Comparison of ENCODE assay signal across 8 cellular contexts in genomic region chr1:181135815-181136737, GRCh38. TPM values are rescaled to one million over a fixed set of nuclear protein-coding genes. Genes with fewer than 3 reads are reported as not detected.
DNase-seq lines count a peak whose midpoint lies in the region; ATAC-seq, FAIRE-seq and TF ChIP-seq lines count a peak whose summit lies in the region.

No MANE protein-coding gene starts in this region.

- peak overlapping the region; percentile 100 for H4K91ac ChIP-seq in trophoblast cell (ENCODE audit: low read depth, low read length)

- TSS peak; percentile 85 for BruUV-seq in endothelial cell of umbilical vein (replicated peaks; lab: Mats Ljungman, UMichigan)

- H3K79me1 ChIP-seq in trophoblast cell (ENCODE audit: low read length) = peaks cover 18% of the 10 kb centered on the region

- no peak for TF ChIP-seq CTCF in Peyer's patch (IDR thresholded peaks at IDR 0.05)
- no peak for TF ChIP-seq CTCF in endothelial cell of umbilical vein (IDR thresholded peaks at IDR 0.05; ENCODE audit: extremely low read depth in 1 of 2, insufficient read depth in 1 of 2, low read depth in 1 of 2, low read length in 2 of 2)
- no peak for TF ChIP-seq CTCF in omental fat pad (IDR thresholded peaks at IDR 0.05)

- H3K18ac ChIP-seq in trophoblast cell (ENCODE audit: low read length) = peak overlapping the region; percentile 44

- no peak overlapping the region for H4K8ac ChIP-seq in trophoblast cell (ENCODE audit: low read depth, low read length)

- no CpG with 5 or more reads among the region's 12 CpGs for WGBS in trophoblast cell (ENCODE audit: extremely low coverage, insufficient coverage, insufficient read length)

- no peak for TF ChIP-seq POLR2A in Peyer's patch (IDR thresholded peaks at IDR 0.05)
- no peak for TF ChIP-seq POLR2A in endothelial cell of umbilical vein (IDR thresholded peaks at IDR 0.05; ENCODE audit: low read depth, low read length)

- no peak overlapping the region for H4K12ac ChIP-seq in trophoblast cell (ENCODE audit: low read depth, low read length)

- H2BK5ac ChIP-seq in trophoblast cell (ENCODE audit: low read depth, low read length, poor library complexity) = no peak overlapping the region

- POLR2A ChIA-PET in endothelial cell of umbilical vein (lab: Charles Lee) = interaction anchor here (0.6 to 2.2 kb wide), 7 partner anchors 17 to 152 kb away, joined by 3 to 25 read pairs (median 4); partner anchors contain the start of gene IER5

- H3K4me3 ChIP-seq in Peyer's patch (no peak overlapping the region), endothelial cell of umbilical vein (replicated peaks in 1 of 3; ENCODE audit: insufficient read depth in 1 of 3, low read depth in 1 of 3, low read length in 3 of 3) (no peak overlapping the region), trophoblast cell (ENCODE audit: low read depth, low read length) (no peak overlapping the region)

- H3K4ac ChIP-seq in trophoblast cell (ENCODE audit: low read depth, low read length) = peak overlapping the region; percentile 5

- H3K9ac ChIP-seq in endothelial cell of umbilical vein (replicated peaks; ENCODE audit: extremely low read depth, insufficient read depth, low read length) (peak overlapping the region; percentile 20), trophoblast cell (ENCODE audit: low read length) (no peak overlapping the region)

- CTCF ChIA-PET in endothelial cell of umbilical vein (lab: Charles Lee) = interaction anchor here (0.7 to 2.5 kb wide), 21 partner anchors 8 to 620 kb away, joined by 3 to 25 read pairs (median 5); no protein-coding TSS in a partner anchor

- H3K79me2 ChIP-seq in endothelial cell of umbilical vein (ENCODE audit: control insufficient read depth, insufficient read depth, low read length) (no peaks in the 10 kb centered on the region), trophoblast cell (ENCODE audit: control insufficient read depth, insufficient read depth, low read length, poor library complexity) (peaks cover 4% of the 10 kb centered on the region)

- H3K14ac ChIP-seq in trophoblast cell (ENCODE audit: low read length) = peak overlapping the region; percentile 1

- no peaks in the 10 kb centered on the region for H3K27me3 ChIP-seq in Peyer's patch
- H3K27me3 ChIP-seq in endothelial cell of umbilical vein (ENCODE audit: control insufficient read depth in 2 of 2, insufficient read depth in 2 of 2, low read length in 2 of 2) = no peaks in the 10 kb centered on the region
- H3K27me3 ChIP-seq in trophoblast cell (ENCODE audit: insufficient read depth, low read length) = no peaks in the 10 kb centered on the region

- ATAC-seq in omental fat pad (ENCODE audit: low FRiP score) = no peak

- H3K36me3 ChIP-seq in Peyer's patch (no peaks in the 10 kb centered on the region), endothelial cell of umbilical vein (ENCODE audit: control insufficient read depth in 2 of 2, extremely low read depth in 1 of 2, insufficient read depth in 2 of 2, low read length in 2 of 2) (no peaks in the 10 kb centered on the region), trophoblast cell (ENCODE audit: control insufficient read depth in 1 of 2, insufficient read depth in 2 of 2, low read length in 2 of 2) (no peaks in the 10 kb centered on the region)

- dilution Hi-C loops in endothelial cell of umbilical vein (cut with MboI; ENCODE audit: extremely low pct_ligation_motif_present, low sequenced_read_pairs) = no loop called here

- H2BK12ac ChIP-seq in trophoblast cell (ENCODE audit: low read length) = peak overlapping the region; percentile 23

- peak overlapping the region; percentile 15 for H3K4me2 ChIP-seq in endothelial cell of umbilical vein (ENCODE audit: insufficient read depth, low read length)
- H3K4me2 ChIP-seq in trophoblast cell (ENCODE audit: low read length) = no peak overlapping the region

- H2BK120ac ChIP-seq in trophoblast cell (ENCODE audit: insufficient read depth, low read length, poor library complexity) = peak overlapping the region; percentile 4

- no peaks in the 10 kb centered on the region for H4K20me1 ChIP-seq in endothelial cell of umbilical vein (replicated peaks; ENCODE audit: control insufficient read depth, extremely low read depth, insufficient read depth, low read length)

- no peaks in the 10 kb centered on the region for H3K9me1 ChIP-seq in endothelial cell of umbilical vein (replicated peaks; ENCODE audit: control insufficient read depth, extremely low read depth, insufficient read depth, low read length)

- intact Hi-C loops in endothelial cell of umbilical vein (cut with micrococcal nuclease) = loop anchor here (1.0 kb wide), 3 partner anchors 24 to 48 kb away; partner anchors contain the start of gene IER5

- H3K4me1 ChIP-seq in Peyer's patch = peaks cover 7 to 30% (median 19%) of the 10 kb centered on the region in 4 donors
- peaks cover 29% of the 10 kb centered on the region for H3K4me1 ChIP-seq in endothelial cell of umbilical vein (ENCODE audit: control insufficient read depth, extremely low read depth, insufficient read depth, low read length)
- H3K4me1 ChIP-seq in trophoblast cell (ENCODE audit: control insufficient read depth in 1 of 2, insufficient read depth in 2 of 2, low read length in 2 of 2) = peaks cover 15 to 23% of the 10 kb centered on the region in 2 experiments

- H3K23ac ChIP-seq in trophoblast cell (ENCODE audit: low read length) = no peak overlapping the region

- H2AFZ ChIP-seq in endothelial cell of umbilical vein (ENCODE audit: low read depth, low read length) = peak overlapping the region; percentile 89
- H2AFZ ChIP-seq in trophoblast cell (ENCODE audit: insufficient read depth, low read length, poor library complexity) = no peak overlapping the region

- H3K9me3 ChIP-seq in Peyer's patch (no peaks in the 10 kb centered on the region), endothelial cell of umbilical vein (replicated peaks; ENCODE audit: control insufficient read depth, insufficient read depth, low read length) (no peaks in the 10 kb centered on the region), trophoblast cell (ENCODE audit: insufficient read depth, low read depth, low read length) (peaks cover 3% of the 10 kb centered on the region)

- H3K27ac ChIP-seq in Peyer's patch (peak overlapping the region; percentile 26 to 79 (median 53)), endothelial cell of umbilical vein (ENCODE audit: insufficient read depth, low read depth, low read length) (peak overlapping the region; percentile 74), trophoblast cell (ENCODE audit: low read depth, low read length) (no peak overlapping the region)

- DNase-seq in GM04503 (ENCODE audit: low read depth) = peak; percentile 82
- DNase-seq in Peyer's patch = no peak
- peak; percentile 62 for DNase-seq in endothelial cell of umbilical vein (ENCODE audit: low read depth, low spot score)
- peak; percentile 89 to 92 for DNase-seq in trophoblast cell
- DNase-seq in omental fat pad (ENCODE audit: low spot score) = no peak
- DNase-seq in mucosa of gallbladder (ENCODE audit: low spot score) = no peak
- no peak for DNase-seq in iPS-NIHi11 (ENCODE audit: low spot score)
- DNase-seq in cerebellum (ENCODE audit: low spot score) = no peak

- H2AK5ac ChIP-seq in trophoblast cell (ENCODE audit: low read length) = peak overlapping the region; percentile 42

- FAIRE-seq in endothelial cell of umbilical vein (lab: Jason Lieb, UNC) = peak; percentile 92

TF ChIP-seq in endothelial cell of umbilical vein, 7 proteins besides CTCF, POLR2A, EP300 and RAD21:
- TF ChIP-seq MAX (IDR thresholded peaks at IDR 0.05; ENCODE audit: insufficient read depth, insufficient read length) = no peak
- peak; percentile 30 for TF ChIP-seq FOS (IDR thresholded peaks at IDR 0.05; ENCODE audit: borderline replicate concordance, insufficient read depth, low read length)
- no peak for TF ChIP-seq GATA2 (IDR thresholded peaks at IDR 0.05; ENCODE audit: insufficient read depth, insufficient read length, low read depth, low read length)
- no peak for TF ChIP-seq POLR2AphosphoS5 (IDR thresholded peaks at IDR 0.05; ENCODE audit: insufficient read depth, low read depth, low read length)
- TF ChIP-seq JUN (IDR thresholded peaks at IDR 0.05; ENCODE audit: borderline replicate concordance, insufficient read depth, insufficient read length, low read depth) = peak; percentile 67
- no peak for TF ChIP-seq EZH2 (IDR thresholded peaks at IDR 0.05; ENCODE audit: borderline replicate concordance, low read depth, low read length, severe bottlenecking)
- no peak for TF ChIP-seq MYC (IDR thresholded peaks at IDR 0.05; ENCODE audit: low read depth, low read length)

RNA-seq across cellular contexts. Expression of gene IER5, which starts 47.6 kb away (rescaled TPM):
- total RNA-seq in Peyer's patch = 10 to 100 TPM in 1 of 4 donors, 1 to 10 TPM in 3; 6.3 to 10.7 (median 8.2) TPM
- total RNA-seq in endothelial cell of umbilical vein = 14.4 and 14.9 TPM in 2 replicates
- polyA plus RNA-seq in endothelial cell of umbilical vein = 5.0 and 6.6 TPM in 2 replicates
- 4.1 and 4.9 TPM in 2 replicates for polyA plus RNA-seq in endothelial cell of umbilical vein (2011; cell fraction: cytosol; rRNA removed)
- 4.7 and 5.1 TPM in 2 replicates for polyA plus RNA-seq in endothelial cell of umbilical vein (2011; cell fraction: nucleus; rRNA removed)
- 9.1 and 9.2 TPM in 2 replicates for polyA plus RNA-seq in endothelial cell of umbilical vein (2012)
- 5.8 and 6.9 TPM in 2 replicates for polyA minus RNA-seq in endothelial cell of umbilical vein
- 9.5 TPM for polyA minus RNA-seq in endothelial cell of umbilical vein (2011; cell fraction: cytosol; rRNA and poly(A)+ RNA removed)
- 4.0 and 6.2 TPM in 2 replicates for polyA minus RNA-seq in endothelial cell of umbilical vein (2011; cell fraction: nucleus; rRNA and poly(A)+ RNA removed)
- 9.0 and 9.8 TPM in 2 replicates for polyA plus RNA-seq in trophoblast cell (2013)
- total RNA-seq in omental fat pad = 10 to 100 TPM in 2 of 4 donors, 1 to 10 TPM in 2; 6.7 to 45.4 (median 19.5) TPM
- total RNA-seq in mucosa of gallbladder = 13.9 TPM
- 13.7 TPM for total RNA-seq in cerebellum

Comparison
In these comparisons a context has a peak if more than half of its experiments do, and no peak if none do; other contexts are left out.
1. DNase-seq: peak in GM04503 (single experiment), endothelial cell of umbilical vein (single experiment) and trophoblast cell (2 of 2); none in Peyer's patch (0 of 3), omental fat pad (single experiment), mucosa of gallbladder (single experiment), iPS-NIHi11 (single experiment) and cerebellum (single experiment).